23 cellular contexts compared by ENCODE assay signal in the genomic region with DNA sequence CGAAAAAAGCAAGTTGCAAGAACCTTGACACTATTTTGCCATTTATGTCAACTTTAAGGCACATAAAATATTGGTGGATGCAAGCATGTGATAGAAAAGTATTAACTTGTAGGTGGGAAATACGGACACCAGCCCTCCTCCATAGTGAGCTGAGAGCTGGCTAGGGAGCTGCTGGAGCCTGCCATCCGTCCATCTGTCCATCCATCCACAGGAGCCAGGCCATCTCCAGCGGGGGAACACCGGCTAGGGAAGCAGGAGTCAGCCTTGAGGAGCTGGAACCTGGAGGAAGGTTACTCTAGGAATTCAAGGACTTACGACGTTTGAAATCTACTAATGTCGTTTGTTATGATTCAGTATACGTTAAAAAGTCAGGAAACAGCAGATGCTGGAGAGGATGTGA.
"Had no signal": no experiment of that assay in that cellular context is flagged by ENCODE, and none has a peak within 500 bp of the region (broad histone marks: within the 10 kb centered on the region; RNA-seq: fewer than 3 reads in every experiment).

No MANE protein-coding gene starts in this region.

- H3K36me3 Mint-ChIP-seq: immature natural killer cell had no signal

- H3K4me3 Mint-ChIP-seq: naive thymus-derived CD8-positive, alpha-beta T cell; nephron progenitor cell; stimulated activated effector memory CD8-positive, alpha-beta T cell treated with anti-CD3 and anti-CD28 coated beads, Interleukin-12 subunit alpha, Interleukin-12 subunit beta, amount 100 ng/mL, for 72 hours had no signal

- ATAC-seq: naive thymus-derived CD8-positive, alpha-beta T cell; pancreas; right lobe of liver; stimulated activated effector memory CD8-positive, alpha-beta T cell treated with anti-CD3 and anti-CD28 coated beads, Interleukin-12 subunit alpha, Interleukin-12 subunit beta, amount 100 ng/mL, for 72 hours had no signal

- H3K36me3 ChIP-seq: esophagus squamous epithelium, pancreas, right lobe of liver, stomach, thyroid gland had no signal

- H3K27me3 ChIP-seq: thyroid gland had no signal

- H3K9me3 ChIP-seq: esophagus squamous epithelium, pancreas, right lobe of liver, stomach, thyroid gland had no signal

- H3K9me3 Mint-ChIP-seq: naive thymus-derived CD8-positive, alpha-beta T cell; nephron progenitor cell; stimulated activated effector memory CD8-positive, alpha-beta T cell treated with anti-CD3 and anti-CD28 coated beads, Interleukin-12 subunit alpha, Interleukin-12 subunit beta, amount 100 ng/mL, for 72 hours had no signal

- H3K27ac ChIP-seq: dorsolateral prefrontal cortex, esophagus squamous epithelium, pancreas, right lobe of liver, stomach, thyroid gland had no signal

- H3K27ac Mint-ChIP-seq: immature natural killer cell; naive thymus-derived CD8-positive, alpha-beta T cell; nephron progenitor cell; stimulated activated effector memory CD8-positive, alpha-beta T cell treated with anti-CD3 and anti-CD28 coated beads, Interleukin-12 subunit alpha, Interleukin-12 subunit beta, amount 100 ng/mL, for 72 hours had no signal

- H3K4me3 ChIP-seq: dorsolateral prefrontal cortex, esophagus squamous epithelium, pancreas, right lobe of liver, stomach, thyroid gland had no signal

- DNase-seq: caudate nucleus; cerebellar nuclear complex; dorsolateral prefrontal cortex; effector CD8-positive, alpha-beta T cell; esophagus squamous epithelium; hypothalamus; immature natural killer cell; mesendoderm; midbrain; naive thymus-derived CD8-positive, alpha-beta T cell; nephron progenitor cell; occipital lobe; pancreas; retina; right lobe of liver; small intestine; stimulated activated CD4-positive, alpha-beta T cell treated with anti-CD3 and anti-CD28 coated beads, Interleukin-15, amount 100 ng/mL, for 24 hours; stimulated activated CD4-positive, alpha-beta T cell treated with anti-CD3 and anti-CD28 coated beads, Interleukin-2, amount 100 ng/mL, for 48 hours; stimulated activated naive CD4-positive, alpha-beta T cell treated with Interleukin-2 at 50 U/mL for 16 hours; stomach; thyroid gland; trophoblast cell had no signal
